1 cellular context compared by ENCODE assay signal in the genomic region with DNA sequence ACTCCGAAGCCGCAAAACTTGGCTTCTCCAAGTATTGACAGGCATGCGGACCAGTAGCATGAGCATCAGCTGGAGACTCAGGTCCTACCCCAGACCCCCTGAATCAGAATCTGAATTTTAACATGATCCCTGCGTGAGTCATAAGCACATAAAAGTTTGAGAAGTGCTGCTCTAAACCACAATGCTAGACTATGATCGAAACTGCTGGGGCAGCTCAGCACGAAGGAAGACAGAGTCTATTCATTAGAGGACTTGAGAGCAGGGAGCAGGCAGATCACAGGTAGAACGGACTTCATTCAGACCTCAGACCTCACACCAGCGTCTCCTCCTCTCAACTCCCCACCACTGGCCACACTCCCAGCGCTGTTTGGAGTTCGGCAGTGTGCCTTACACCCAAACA.
TF ChIP-seq lines count a peak whose summit lies in the region.

No MANE protein-coding gene starts in this region.

TF ChIP-seq in A549, 52 proteins besides CTCF, POLR2A, EP300 and RAD21 (continued from another document):
- TF ChIP-seq ESRRA (IDR thresholded peaks at IDR 0.05; ENCODE audit: borderline replicate concordance, low read length) (no peak), ZFP36 (IDR thresholded peaks at IDR 0.05; ENCODE audit: borderline replicate concordance, partially characterized antibody) (no peak)
TF ChIP-seq in A549: peak in this region for 0.
